Comparison of ENCODE assay signal across 9 cellular contexts in genomic region chr2:26692814-26693286, GRCh38. TPM values are rescaled to one million over a fixed set of nuclear protein-coding genes. Genes with fewer than 3 reads are reported as not detected.
DNase-seq lines count a peak whose midpoint lies in the region; ATAC-seq and TF ChIP-seq lines count a peak whose summit lies in the region.
"Had no signal": no experiment of that assay in that cellular context is flagged by ENCODE, and none has a peak within 500 bp of the region (broad histone marks: within the 10 kb centered on the region; RNA-seq: fewer than 3 reads in every experiment).

No MANE protein-coding gene starts in this region.

- H3K36me3 ChIP-seq in BE2C = peaks cover 10% of the 10 kb centered on the region

- H3K4me1 Mint-ChIP-seq in effector memory CD8-positive, alpha-beta T cell (ENCODE audit: low read depth in 2 of 2) = peaks cover 0 to 2% of the 10 kb centered on the region in 2 donors
- H3K4me1 Mint-ChIP-seq in natural killer cell = peaks cover 0 to 12% of the 10 kb centered on the region in 2 donors

- intact Hi-C loops in natural killer cell (cut with micrococcal nuclease) = no loop called here

- no peaks in the 10 kb centered on the region for H3K9me3 ChIP-seq in BE2C

- no peaks in the 10 kb centered on the region for H3K27me3 ChIP-seq in BE2C

- H3K27ac Mint-ChIP-seq in effector memory CD8-positive, alpha-beta T cell = no peak overlapping the region
- H3K27ac Mint-ChIP-seq in natural killer cell = no peak overlapping the region

- peak; percentile 29 for ATAC-seq in effector memory CD8-positive, alpha-beta T cell (replicated peaks)
- ATAC-seq in natural killer cell (peak; percentile 18 to 52 (median 37)), GM21423 (IDR thresholded peaks at IDR 0.05; ENCODE audit: unreplicated experiment) (no peak), HG03432 (IDR thresholded peaks at IDR 0.05; ENCODE audit: unreplicated experiment) (no peak)

- peak overlapping the region; percentile 81 for H3K4me3 ChIP-seq in BE2C (ENCODE audit: low read depth, low read length)

- H3K4me3 Mint-ChIP-seq in effector memory CD8-positive, alpha-beta T cell = no peak overlapping the region
- H3K4me3 Mint-ChIP-seq in natural killer cell = no peak overlapping the region

- H3K36me3 Mint-ChIP-seq in effector memory CD8-positive, alpha-beta T cell (ENCODE audit: insufficient read depth) = no peaks in the 10 kb centered on the region
- no peaks in the 10 kb centered on the region for H3K36me3 Mint-ChIP-seq in natural killer cell

- no peaks in the 10 kb centered on the region for H3K9me3 Mint-ChIP-seq in effector memory CD8-positive, alpha-beta T cell
- H3K9me3 Mint-ChIP-seq in natural killer cell = no peaks in the 10 kb centered on the region

- peaks cover 70 to 95% of the 10 kb centered on the region in 2 donors for H3K27me3 Mint-ChIP-seq in effector memory CD8-positive, alpha-beta T cell
- peaks cover 56 to 70% of the 10 kb centered on the region in 2 donors for H3K27me3 Mint-ChIP-seq in natural killer cell (ENCODE audit: low read depth in 2 of 2)

- H3K4me1 ChIP-seq in BE2C = peaks cover 24% of the 10 kb centered on the region

- peak; percentile 54 for DNase-seq in BE2C
- DNase-seq in NCI-H1092 treated with DMSO at 0.1 percent for 48 hours (lab: John Stamatoyannopoulos, UW) = peak; percentile 52
- no peak for DNase-seq in effector memory CD8-positive, alpha-beta T cell
- DNase-seq in natural killer cell = no peak
- DNase-seq in NCI-H1694 (lab: John Stamatoyannopoulos, UW) = no peak
- DNase-seq in kidney glomerular epithelial cell (lab: John Stamatoyannopoulos, UW) = no peak

- TF ChIP-seq CTCF in BE2C (IDR thresholded peaks at IDR 0.05; ENCODE audit: low read depth, low read length) (no peak), natural killer cell (IDR thresholded peaks at IDR 0.05) (no peak)

RNA-seq across cellular contexts. Expression of gene KCNK3, which starts 0.3 kb away (rescaled TPM):
- polyA plus RNA-seq in BE2C (2012; ENCODE audit: insufficient read depth, insufficient read length, low read depth) = 58.2 TPM
- total RNA-seq in natural killer cell = not detected

RNA-seq across cellular contexts. Expression of gene CIB4, which starts 51.7 kb away (rescaled TPM):
- polyA plus RNA-seq in BE2C (2012; ENCODE audit: insufficient read depth, insufficient read length, low read depth) = not detected
- not detected for total RNA-seq in natural killer cell
- total RNA-seq: left lobe of liver had no signal

Comparison
In these comparisons a context has a peak if more than half of its experiments do, and no peak if none do; other contexts are left out.
1. DNase-seq: peak in BE2C (single experiment) and NCI-H1092 treated with DMSO at 0.1 percent for 48 hours (single experiment); none in effector memory CD8-positive, alpha-beta T cell (0 of 3), natural killer cell (single experiment), NCI-H1694 (single experiment) and kidney glomerular epithelial cell (single experiment).
2. ATAC-seq: peak in effector memory CD8-positive, alpha-beta T cell (single experiment) and natural killer cell (3 of 3); none in GM21423 (single experiment) and HG03432 (single experiment).